ENCODE assay signal across 15 cellular contexts in genomic region chr3:143901105-143901504, GRCh38. TPM values are rescaled to one million over a fixed set of nuclear protein-coding genes. Genes with fewer than 3 reads are reported as not detected.
DNase-seq lines count a peak whose midpoint lies in the region; TF ChIP-seq lines count a peak whose summit lies in the region.
"Had no signal": no experiment of that assay in that cellular context is flagged by ENCODE, and none has a peak within 500 bp of the region (broad histone marks: within the 10 kb centered on the region; RNA-seq: fewer than 3 reads in every experiment).

No MANE protein-coding gene starts in this region.

- in situ Hi-C loops in GM23248 (cut with MboI): no loop called here

- CTCF ChIA-PET in AG04450 (lab: Charles Lee): no interaction called here

- no peaks in the 10 kb centered on the region for H3K79me2 ChIP-seq in GM23248 (ENCODE audit: insufficient read depth)

- H3K27me3 ChIP-seq in AG04450 (ENCODE audit: control insufficient read depth, insufficient read depth, low read length): no peaks in the 10 kb centered on the region
- no peaks in the 10 kb centered on the region for H3K27me3 ChIP-seq in GM23248 (replicated peaks; ENCODE audit: insufficient read depth)
- H3K27me3 ChIP-seq in vagina: no peaks in the 10 kb centered on the region
- H3K27me3 ChIP-seq: pancreas, thyroid gland had no signal

- H2AFZ ChIP-seq in GM23248: no peak overlapping the region

- H3K9ac ChIP-seq in GM23248: no peak overlapping the region

- H3K27ac ChIP-seq in AG04450 (ENCODE audit: low read depth, low read length) (no peak overlapping the region), GM23248 (peak overlapping the region; percentile 42; the same call in 1 of the 2 replicates), vagina (no peak overlapping the region)
- H3K27ac ChIP-seq: pancreas, thyroid gland had no signal

- H3K4me3 ChIP-seq in AG04450 (ENCODE audit: low read depth, low read length) (no peak overlapping the region), GM23248 (no peak overlapping the region), fibroblast of villous mesenchyme (ENCODE audit: low read depth, low read length) (no peak overlapping the region), vagina (no peak overlapping the region)
- H3K4me3 ChIP-seq: pancreas, thyroid gland had no signal

- intact Hi-C loops in vagina (cut with DNase I): no loop called here

- TF ChIP-seq POLR2A in vagina (IDR thresholded peaks at IDR 0.05): no peak

- no peaks in the 10 kb centered on the region for H4K20me1 ChIP-seq in GM23248 (ENCODE audit: insufficient read depth)

- H3K36me3 ChIP-seq in GM23248 (ENCODE audit: low read depth) (no peaks in the 10 kb centered on the region), vagina (no peaks in the 10 kb centered on the region)
- H3K36me3 ChIP-seq: pancreas, thyroid gland had no signal

- H3K9me3 ChIP-seq in AG04450 (ENCODE audit: control insufficient read depth, insufficient read depth, low read length) (no peaks in the 10 kb centered on the region), GM23248 (ENCODE audit: low read depth) (no peaks in the 10 kb centered on the region), vagina (no peaks in the 10 kb centered on the region)
- H3K9me3 ChIP-seq: pancreas, thyroid gland had no signal

- POLR2A ChIA-PET in AG04450 (lab: Yijun Ruan, JAX): no interaction called here

- H3F3A ChIP-seq in GM23248 (ENCODE audit: insufficient read depth): peaks cover 20% of the 10 kb centered on the region

- H3K4me2 ChIP-seq in GM23248 (ENCODE audit: unreplicated experiment): peak overlapping the region; percentile 60

- H3K9me2 ChIP-seq in GM23248 (ENCODE audit: insufficient read depth): no peaks in the 10 kb centered on the region

- DNase-seq in AG04450 (ENCODE audit: low read depth, low spot score) (peak; percentile 24), GM23248 (peak; percentile 93), amniotic epithelial cell (ENCODE audit: low read depth) (peak; percentile 93), fibroblast of villous mesenchyme (ENCODE audit: low read depth) (peak; percentile 57), NCI-H146 treated with DMSO at 0.1 percent for 48 hours (lab: John Stamatoyannopoulos, UW; ENCODE audit: unreplicated experiment) (no peak), mesenteric fat pad (ENCODE audit: low spot score) (no peak), C1 segment of cervical spinal cord (lab: John Stamatoyannopoulos, UW) (no peak), vagina (ENCODE audit: extremely low spot score in 2 of 2) (no peak)
- DNase-seq: activated gamma-delta T cell treated with Interleukin-2 at 50 U/mL for 16 hours; central memory CD4-positive, alpha-beta T cell; DMS 273 treated with DMSO at 0.1 percent for 48 hours; MV-4-11; pancreas; thyroid gland had no signal

- H3K4me1 ChIP-seq in GM23248 (ENCODE audit: insufficient read depth) (peaks cover 32% of the 10 kb centered on the region), vagina (peaks cover 8% of the 10 kb centered on the region)
- H3K4me1 ChIP-seq: thyroid gland had no signal

- TF ChIP-seq CTCF in AG04450 (IDR thresholded peaks at IDR 0.05; ENCODE audit: low read depth, low read length) (no peak), fibroblast of villous mesenchyme (IDR thresholded peaks at IDR 0.05; ENCODE audit: insufficient read depth, low read depth, low read length) (no peak), vagina (IDR thresholded peaks at IDR 0.05) (no peak)

RNA-seq across cellular contexts. Expression of gene SLC9A9, which starts 52.8 kb away (rescaled TPM):
- polyA plus RNA-seq in AG04450 (2011; rRNA removed) (11.5 and 13.4 TPM in 2 replicates), GM23248 (2016; fragmentation: Nextera tagmentation; extraction: Ambion mirVana) (1.7 and 2.8 TPM in 2 replicates)
- 25.3 and 38.6 TPM in 2 replicates for polyA minus RNA-seq in AG04450 (2011; rRNA and poly(A)+ RNA removed)
- 3.2 and 3.8 TPM in 2 replicates for total RNA-seq in GM23248 (2014; rRNA removed; shearing (Covaris generic))
- total RNA-seq in fibroblast of villous mesenchyme (2.9 and 3.5 TPM in 2 replicates), mesenteric fat pad (21.0 TPM), vagina (30.7 TPM)
- total RNA-seq: HT-29 had no signal

Comparison
In these comparisons a context has a peak if more than half of its experiments do, and no peak if none do; other contexts are left out.
1. DNase-seq: peak in AG04450 (single experiment), GM23248 (single experiment), amniotic epithelial cell (single experiment) and fibroblast of villous mesenchyme (single experiment); none in NCI-H146 treated with DMSO at 0.1 percent for 48 hours (single experiment), mesenteric fat pad (single experiment), C1 segment of cervical spinal cord (0 of 14) and vagina (0 of 2).